ENCODE assay signal across 7 cellular contexts in the genomic region with DNA sequence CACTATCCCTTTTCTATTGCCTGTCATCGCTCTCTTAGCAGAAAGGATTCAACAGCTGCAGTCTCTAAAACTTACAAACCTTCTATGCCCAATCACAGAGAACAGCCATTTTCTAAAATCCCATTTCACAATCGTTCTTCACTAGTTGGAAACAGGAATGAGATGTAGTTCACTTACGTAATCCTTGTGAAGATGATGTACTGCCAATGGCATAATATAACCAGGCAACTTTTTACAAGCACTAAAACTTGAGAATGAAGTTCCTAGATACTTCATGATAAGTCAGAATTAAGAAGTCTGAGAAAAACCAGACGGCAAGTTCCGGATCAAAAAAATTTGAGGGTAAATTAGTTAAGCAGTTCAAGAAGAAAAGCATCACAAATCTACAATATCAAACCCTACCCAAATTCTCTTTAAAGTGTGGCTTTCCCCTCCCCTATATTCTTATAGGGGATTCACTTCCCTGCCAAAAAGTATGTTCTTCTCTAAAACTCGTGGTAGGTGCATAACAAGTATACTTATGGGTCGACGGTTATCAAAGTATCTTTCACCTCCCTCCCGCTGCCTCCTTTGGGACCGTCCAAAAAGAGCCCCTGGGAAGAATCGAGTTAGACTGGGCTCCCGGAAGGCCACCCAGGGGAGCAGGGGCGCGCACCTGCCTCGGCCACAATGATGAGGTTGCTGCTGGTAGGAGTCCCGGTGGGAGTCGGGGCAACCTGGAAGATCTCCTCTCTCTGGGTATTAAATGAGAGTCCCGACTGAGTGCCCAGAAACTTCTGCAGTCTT. TPM values are rescaled to one million over a fixed set of nuclear protein-coding genes. Genes with fewer than 3 reads are reported as not detected.
DNase-seq lines count a peak whose midpoint lies in the region; ATAC-seq, FAIRE-seq and TF ChIP-seq lines count a peak whose summit lies in the region.

No MANE protein-coding gene starts in this region.

- no peaks in the 10 kb centered on the region for H3K9me3 Mint-ChIP-seq in astrocyte (ENCODE audit: unreplicated experiment)

- DNase-seq in GM12892 (ENCODE audit: insufficient read length) (no peak), LNCaP clone FGC (ENCODE audit: low read depth) (no peak), astrocyte (ENCODE audit: low read depth) (no peak), kidney epithelial cell (ENCODE audit: low read depth) (no peak), stromal cell of bone marrow (ENCODE audit: low read depth) (peak; percentile 39), NCI-H1436 treated with DMSO at 0.1 percent for 48 hours (lab: John Stamatoyannopoulos, UW) (no peak)

- H3K4me1 ChIP-seq in astrocyte (ENCODE audit: insufficient read depth, low read length) = peaks cover 7% of the 10 kb centered on the region

- H3K27ac Mint-ChIP-seq in astrocyte (ENCODE audit: unreplicated experiment) = peak overlapping the region; percentile 93

- H3K27me3 Mint-ChIP-seq in astrocyte (ENCODE audit: low read depth, unreplicated experiment) = no peaks in the 10 kb centered on the region

- H3K4me1 Mint-ChIP-seq in astrocyte (ENCODE audit: low read depth, unreplicated experiment) = peaks cover 25% of the 10 kb centered on the region

- peak overlapping the region; percentile 88 for H3K4me2 ChIP-seq in astrocyte (ENCODE audit: low read length)

- ATAC-seq in GM21825 (IDR thresholded peaks at IDR 0.05; ENCODE audit: unreplicated experiment) = peak; percentile 11

- H3K4me3 ChIP-seq in LNCaP clone FGC (ENCODE audit: low read depth, low read length) (peak overlapping the region; percentile 78), astrocyte (ENCODE audit: insufficient read depth, low read depth, low read length) (peak overlapping the region; percentile 84), kidney epithelial cell (ENCODE audit: low read depth, low read length) (peak overlapping the region; percentile 85)

- TF ChIP-seq CTCF in LNCaP clone FGC (IDR thresholded peaks at IDR 0.05; ENCODE audit: control insufficient read depth, extremely low read depth, insufficient read depth) (no peak), astrocyte (IDR thresholded peaks at IDR 0.05; ENCODE audit: insufficient read depth, low read depth, low read length) (no peak), kidney epithelial cell (IDR thresholded peaks at IDR 0.05; ENCODE audit: insufficient read depth, low read length, poor library complexity, severe bottlenecking) (no peak)

- no peaks in the 10 kb centered on the region for H3K9me3 ChIP-seq in astrocyte (ENCODE audit: insufficient read depth, low read depth, low read length)

- H3K36me3 Mint-ChIP-seq in astrocyte (ENCODE audit: low read depth, unreplicated experiment) = peaks cover 5% of the 10 kb centered on the region

- H3K36me3 ChIP-seq in astrocyte (ENCODE audit: insufficient read depth, low read length) (no peaks in the 10 kb centered on the region), kidney epithelial cell (ENCODE audit: control insufficient read depth, insufficient read depth, low read length) (no peaks in the 10 kb centered on the region)

- peak; percentile 93 for FAIRE-seq in GM12892 (lab: Jason Lieb, UNC)
- FAIRE-seq in astrocyte (lab: Jason Lieb, UNC) = no peak

- TF ChIP-seq POLR2A in GM12892 (IDR thresholded peaks at IDR 0.05; ENCODE audit: low read depth, low read length) = no peak

- H3K27ac ChIP-seq in astrocyte (ENCODE audit: low read depth, low read length) = peak overlapping the region; percentile 79

- peaks cover 3% of the 10 kb centered on the region for H4K20me1 ChIP-seq in astrocyte (ENCODE audit: insufficient read depth, low read length)

- peak overlapping the region; percentile 90 for H3K9ac ChIP-seq in astrocyte (ENCODE audit: low read length)

- H2AFZ ChIP-seq in astrocyte (ENCODE audit: low read depth, low read length) = peak overlapping the region; percentile 85

- peak overlapping the region; percentile 98 for H3K4me3 Mint-ChIP-seq in astrocyte (ENCODE audit: unreplicated experiment)

- no peaks in the 10 kb centered on the region for H3K27me3 ChIP-seq in astrocyte (ENCODE audit: insufficient read depth, low read length)
- H3K27me3 ChIP-seq in kidney epithelial cell (ENCODE audit: control insufficient read depth, insufficient read depth, low read length) = no peaks in the 10 kb centered on the region

- H3K79me2 ChIP-seq in astrocyte (ENCODE audit: insufficient read depth, low read length) = peaks cover 55% of the 10 kb centered on the region

RNA-seq across cellular contexts. Expression of a gene that starts 0.7 kb away (rescaled TPM):
- 13.5 TPM for polyA plus RNA-seq in GM12892 (2012; ENCODE audit: missing spikeins)
- total RNA-seq in astrocyte = 19.8 and 24.5 TPM in 2 replicates
- total RNA-seq in kidney epithelial cell = 22.9 and 33.8 TPM in 2 replicates

RNA-seq across cellular contexts. Expression of a gene that starts 55.8 kb away (rescaled TPM):
- polyA plus RNA-seq in GM12892 (2012; ENCODE audit: missing spikeins) = 6.1 TPM
- 4.7 and 5.2 TPM in 2 replicates for total RNA-seq in astrocyte
- total RNA-seq in kidney epithelial cell = 1.6 and 3.6 TPM in 2 replicates

RNA-seq across cellular contexts. Expression of a gene that starts 56.1 kb away (rescaled TPM):
- polyA plus RNA-seq in GM12892 (2012; ENCODE audit: missing spikeins) = 30.6 TPM
- total RNA-seq in astrocyte (61.0 and 61.6 TPM in 2 replicates), kidney epithelial cell (57.7 and 62.9 TPM in 2 replicates)
